ENCODE assay signal across 16 cellular contexts in genomic region chr10:117699436-117700075, GRCh38.
"Had no signal": no experiment of that assay in that cellular context is flagged by ENCODE, and none has a peak within 500 bp of the region (broad histone marks: within the 10 kb centered on the region; RNA-seq: fewer than 3 reads in every experiment).

No MANE protein-coding gene starts in this region.

- DNase-seq: activated CD4-positive, alpha-beta T cell treated with anti-CD3 and anti-CD28 coated beads, Interleukin-2, amount 10 ng/mL, durations not matched to agents 7 days and 5 days; activated CD4-positive, CD25-positive, alpha-beta regulatory T cell; activated naive CD4-positive, alpha-beta T cell treated with anti-CD3 and anti-CD28 coated beads, Interleukin-2, amount 10 ng/mL, durations not matched to agents 7 days and 5 days; colonic mucosa; effector CD4-positive, alpha-beta T cell; gastrocnemius medialis; naive thymus-derived CD4-positive, alpha-beta T cell; stimulated activated CD4-positive, alpha-beta T cell treated with anti-CD3 and anti-CD28 coated beads, Interleukin-2, amount 100 ng/mL, for 24 hours; stimulated activated naive B cell treated with anti-CD40 and anti-IgM and Interleukin-4, amounts not matched to agents 10 μg/mL and 1 μg/mL and 100 μg/mL, for 72 hours; substantia nigra; T-helper 17 cell; transverse colon had no signal

- H3K36me3 ChIP-seq: colonic mucosa, gastrocnemius medialis, transverse colon had no signal

- ATAC-seq: gastrocnemius medialis; naive thymus-derived CD4-positive, alpha-beta T cell; sciatic nerve; stimulated activated naive B cell treated with anti-CD40 and anti-IgM and Interleukin-4, amounts not matched to agents 10 μg/mL and 1 μg/mL and 100 μg/mL, for 72 hours; T-helper 17 cell had no signal

- H3K9me3 ChIP-seq: colonic mucosa, gastrocnemius medialis, transverse colon had no signal

- H3K27ac ChIP-seq: colonic mucosa, gastrocnemius medialis, transverse colon had no signal

- H3K27me3 ChIP-seq: colonic mucosa, transverse colon had no signal

- H3K4me1 ChIP-seq: colonic mucosa, gastrocnemius medialis, transverse colon had no signal

- FAIRE-seq: endothelial cell of umbilical vein, TTC549 had no signal

- H3K4me3 ChIP-seq: colonic mucosa, gastrocnemius medialis, lung, transverse colon had no signal
